ENCODE assay signal across 2 cellular contexts in the genomic region with DNA sequence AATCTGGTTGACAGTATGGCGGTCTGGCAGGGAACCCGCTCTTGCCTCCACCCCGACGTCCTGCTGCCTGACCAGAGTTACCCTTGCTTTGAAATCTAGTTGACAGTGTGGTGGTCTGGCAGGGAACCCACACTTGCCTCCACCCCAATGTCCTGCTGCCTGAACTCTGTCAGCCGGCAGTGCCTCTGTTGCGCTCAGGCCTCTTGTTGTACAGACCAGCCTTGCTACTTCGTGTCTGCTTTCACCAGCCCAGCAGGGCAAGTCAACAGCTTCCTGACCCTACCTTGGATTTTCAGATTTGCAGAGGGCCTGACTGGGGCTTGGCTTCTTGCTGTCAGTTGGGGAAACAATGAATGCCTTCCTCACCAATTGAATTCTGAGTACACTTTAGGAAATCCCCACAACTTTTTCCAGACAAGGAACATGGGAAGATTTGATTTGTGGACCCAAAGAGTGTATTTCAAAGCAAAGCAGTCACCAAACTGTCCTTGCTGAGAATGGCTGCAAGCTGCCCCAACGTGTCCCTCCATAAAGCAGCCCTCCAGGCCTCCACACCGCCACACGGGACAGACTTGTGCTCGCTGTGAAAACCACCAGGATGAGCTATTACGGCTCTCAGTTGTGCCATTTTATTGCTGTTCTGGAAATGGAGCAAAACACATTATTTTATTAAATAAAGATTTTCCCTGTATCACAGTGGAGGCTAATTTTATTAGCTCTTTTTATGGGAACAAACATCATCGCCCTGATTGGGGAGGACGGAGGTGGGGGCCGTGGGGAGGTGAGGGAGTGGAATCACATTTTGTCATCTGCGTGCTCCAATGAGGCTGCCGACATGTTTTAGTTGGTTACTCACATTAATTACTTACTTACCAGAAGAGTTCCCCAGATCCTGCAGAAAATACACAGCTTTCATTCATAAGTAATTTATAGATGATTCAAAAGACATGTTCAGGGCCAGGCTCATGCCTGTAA.
TF ChIP-seq lines count a peak whose summit lies in the region.

No MANE protein-coding gene starts in this region.

TF ChIP-seq in IMR-90, 13 proteins besides CTCF, POLR2A, EP300 and RAD21:
- TF ChIP-seq MAZ (IDR thresholded peaks at IDR 0.05; ENCODE audit: borderline replicate concordance, low read depth, low read length) (no peak), CEBPB (IDR thresholded peaks at IDR 0.05; ENCODE audit: low read depth, low read length) (no peak), RCOR1 (IDR thresholded peaks at IDR 0.05; ENCODE audit: insufficient replicate concordance, low read length) (no peak), NFE2L2 (IDR thresholded peaks at IDR 0.05; ENCODE audit: low read depth, low read length) (no peak), MAFK (IDR thresholded peaks at IDR 0.05; ENCODE audit: low read depth, low read length) (no peak), FOS (IDR thresholded peaks at IDR 0.05; ENCODE audit: low read depth, low read length) (no peak), MXI1 (IDR thresholded peaks at IDR 0.05; ENCODE audit: borderline replicate concordance, low read depth, low read length) (no peak), BHLHE40 (IDR thresholded peaks at IDR 0.05; ENCODE audit: low read depth, low read length) (no peak), SMC3 (IDR thresholded peaks at IDR 0.05; ENCODE audit: low read depth, low read length) (no peak), RFX5 (IDR thresholded peaks at IDR 0.05; ENCODE audit: low read depth, low read length) (no peak), CHD1 (IDR thresholded peaks at IDR 0.05; ENCODE audit: low read depth, low read length) (no peak)
- TF ChIP-seq, protein P1, sequence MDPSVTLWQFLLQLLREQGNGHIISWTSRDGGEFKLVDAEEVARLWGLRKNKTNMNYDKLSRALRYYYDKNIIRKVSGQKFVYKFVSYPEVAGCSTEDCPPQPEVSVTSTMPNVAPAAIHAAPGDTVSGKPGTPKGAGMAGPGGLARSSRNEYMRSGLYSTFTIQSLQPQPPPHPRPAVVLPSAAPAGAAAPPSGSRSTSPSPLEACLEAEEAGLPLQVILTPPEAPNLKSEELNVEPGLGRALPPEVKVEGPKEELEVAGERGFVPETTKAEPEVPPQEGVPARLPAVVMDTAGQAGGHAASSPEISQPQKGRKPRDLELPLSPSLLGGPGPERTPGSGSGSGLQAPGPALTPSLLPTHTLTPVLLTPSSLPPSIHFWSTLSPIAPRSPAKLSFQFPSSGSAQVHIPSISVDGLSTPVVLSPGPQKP (IDR thresholded peaks at IDR 0.05; ENCODE audit: borderline replicate concordance, low read depth, low read length) = no peak
- TF ChIP-seq, protein P2, sequence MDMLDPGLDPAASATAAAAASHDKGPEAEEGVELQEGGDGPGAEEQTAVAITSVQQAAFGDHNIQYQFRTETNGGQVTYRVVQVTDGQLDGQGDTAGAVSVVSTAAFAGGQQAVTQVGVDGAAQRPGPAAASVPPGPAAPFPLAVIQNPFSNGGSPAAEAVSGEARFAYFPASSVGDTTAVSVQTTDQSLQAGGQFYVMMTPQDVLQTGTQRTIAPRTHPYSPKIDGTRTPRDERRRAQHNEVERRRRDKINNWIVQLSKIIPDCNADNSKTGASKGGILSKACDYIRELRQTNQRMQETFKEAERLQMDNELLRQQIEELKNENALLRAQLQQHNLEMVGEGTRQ (IDR thresholded peaks at IDR 0.05; ENCODE audit: low read depth, low read length) = no peak

TF ChIP-seq in GM12891, 5 proteins besides CTCF, POLR2A, EP300 and RAD21:
- TF ChIP-seq SPI1 (IDR thresholded peaks at IDR 0.05; ENCODE audit: low read depth, low read length) (no peak), POU2F2 (IDR thresholded peaks at IDR 0.05; ENCODE audit: low read depth, low read length) (no peak), POLR2AphosphoS5 (IDR thresholded peaks at IDR 0.05; ENCODE audit: low read depth, low read length) (no peak), TAF1 (IDR thresholded peaks at IDR 0.05; ENCODE audit: low read depth, low read length) (no peak), PAX5 (IDR thresholded peaks at IDR 0.05; ENCODE audit: insufficient read depth, low read length, severe bottlenecking) (no peak)
